ENCODE assay signal across 1 cellular context in the genomic region with DNA sequence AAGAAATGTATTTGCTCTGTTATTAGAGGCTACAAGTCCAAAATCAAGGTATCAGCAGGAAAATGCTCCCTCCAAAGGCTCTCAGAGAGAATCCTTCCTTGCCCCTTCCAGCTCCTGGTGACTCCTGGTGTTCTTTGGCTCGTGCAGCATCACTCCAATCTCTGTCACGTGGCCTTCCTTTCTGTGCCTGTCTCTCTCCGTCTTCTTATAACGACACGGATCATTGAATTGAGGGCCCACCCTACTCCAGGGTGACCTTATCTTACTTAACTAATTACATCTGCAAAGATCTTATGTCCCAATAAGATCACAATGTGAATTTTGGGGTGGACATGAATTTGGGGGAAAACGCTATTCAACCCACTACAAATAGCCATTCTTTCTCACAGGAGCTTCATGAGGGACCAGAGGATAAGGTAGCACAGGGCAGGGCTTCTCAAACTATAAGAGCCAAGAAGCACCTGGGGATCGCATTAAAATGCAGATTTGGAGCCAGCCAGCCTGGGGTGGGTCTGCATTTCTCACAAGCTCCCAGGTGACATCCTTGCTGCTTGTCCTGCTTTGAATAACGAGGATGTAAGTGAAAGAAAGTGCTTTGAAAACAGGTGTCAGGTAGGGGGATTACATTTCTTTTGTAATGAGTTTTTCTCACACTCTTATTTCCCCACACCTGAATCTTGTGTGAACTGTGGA.
TF ChIP-seq lines count a peak whose summit lies in the region.

No MANE protein-coding gene starts in this region.

TF ChIP-seq in GM23338, 12 proteins besides CTCF, POLR2A, EP300 and RAD21 (continued from another document):
- TF ChIP-seq, protein P1, sequence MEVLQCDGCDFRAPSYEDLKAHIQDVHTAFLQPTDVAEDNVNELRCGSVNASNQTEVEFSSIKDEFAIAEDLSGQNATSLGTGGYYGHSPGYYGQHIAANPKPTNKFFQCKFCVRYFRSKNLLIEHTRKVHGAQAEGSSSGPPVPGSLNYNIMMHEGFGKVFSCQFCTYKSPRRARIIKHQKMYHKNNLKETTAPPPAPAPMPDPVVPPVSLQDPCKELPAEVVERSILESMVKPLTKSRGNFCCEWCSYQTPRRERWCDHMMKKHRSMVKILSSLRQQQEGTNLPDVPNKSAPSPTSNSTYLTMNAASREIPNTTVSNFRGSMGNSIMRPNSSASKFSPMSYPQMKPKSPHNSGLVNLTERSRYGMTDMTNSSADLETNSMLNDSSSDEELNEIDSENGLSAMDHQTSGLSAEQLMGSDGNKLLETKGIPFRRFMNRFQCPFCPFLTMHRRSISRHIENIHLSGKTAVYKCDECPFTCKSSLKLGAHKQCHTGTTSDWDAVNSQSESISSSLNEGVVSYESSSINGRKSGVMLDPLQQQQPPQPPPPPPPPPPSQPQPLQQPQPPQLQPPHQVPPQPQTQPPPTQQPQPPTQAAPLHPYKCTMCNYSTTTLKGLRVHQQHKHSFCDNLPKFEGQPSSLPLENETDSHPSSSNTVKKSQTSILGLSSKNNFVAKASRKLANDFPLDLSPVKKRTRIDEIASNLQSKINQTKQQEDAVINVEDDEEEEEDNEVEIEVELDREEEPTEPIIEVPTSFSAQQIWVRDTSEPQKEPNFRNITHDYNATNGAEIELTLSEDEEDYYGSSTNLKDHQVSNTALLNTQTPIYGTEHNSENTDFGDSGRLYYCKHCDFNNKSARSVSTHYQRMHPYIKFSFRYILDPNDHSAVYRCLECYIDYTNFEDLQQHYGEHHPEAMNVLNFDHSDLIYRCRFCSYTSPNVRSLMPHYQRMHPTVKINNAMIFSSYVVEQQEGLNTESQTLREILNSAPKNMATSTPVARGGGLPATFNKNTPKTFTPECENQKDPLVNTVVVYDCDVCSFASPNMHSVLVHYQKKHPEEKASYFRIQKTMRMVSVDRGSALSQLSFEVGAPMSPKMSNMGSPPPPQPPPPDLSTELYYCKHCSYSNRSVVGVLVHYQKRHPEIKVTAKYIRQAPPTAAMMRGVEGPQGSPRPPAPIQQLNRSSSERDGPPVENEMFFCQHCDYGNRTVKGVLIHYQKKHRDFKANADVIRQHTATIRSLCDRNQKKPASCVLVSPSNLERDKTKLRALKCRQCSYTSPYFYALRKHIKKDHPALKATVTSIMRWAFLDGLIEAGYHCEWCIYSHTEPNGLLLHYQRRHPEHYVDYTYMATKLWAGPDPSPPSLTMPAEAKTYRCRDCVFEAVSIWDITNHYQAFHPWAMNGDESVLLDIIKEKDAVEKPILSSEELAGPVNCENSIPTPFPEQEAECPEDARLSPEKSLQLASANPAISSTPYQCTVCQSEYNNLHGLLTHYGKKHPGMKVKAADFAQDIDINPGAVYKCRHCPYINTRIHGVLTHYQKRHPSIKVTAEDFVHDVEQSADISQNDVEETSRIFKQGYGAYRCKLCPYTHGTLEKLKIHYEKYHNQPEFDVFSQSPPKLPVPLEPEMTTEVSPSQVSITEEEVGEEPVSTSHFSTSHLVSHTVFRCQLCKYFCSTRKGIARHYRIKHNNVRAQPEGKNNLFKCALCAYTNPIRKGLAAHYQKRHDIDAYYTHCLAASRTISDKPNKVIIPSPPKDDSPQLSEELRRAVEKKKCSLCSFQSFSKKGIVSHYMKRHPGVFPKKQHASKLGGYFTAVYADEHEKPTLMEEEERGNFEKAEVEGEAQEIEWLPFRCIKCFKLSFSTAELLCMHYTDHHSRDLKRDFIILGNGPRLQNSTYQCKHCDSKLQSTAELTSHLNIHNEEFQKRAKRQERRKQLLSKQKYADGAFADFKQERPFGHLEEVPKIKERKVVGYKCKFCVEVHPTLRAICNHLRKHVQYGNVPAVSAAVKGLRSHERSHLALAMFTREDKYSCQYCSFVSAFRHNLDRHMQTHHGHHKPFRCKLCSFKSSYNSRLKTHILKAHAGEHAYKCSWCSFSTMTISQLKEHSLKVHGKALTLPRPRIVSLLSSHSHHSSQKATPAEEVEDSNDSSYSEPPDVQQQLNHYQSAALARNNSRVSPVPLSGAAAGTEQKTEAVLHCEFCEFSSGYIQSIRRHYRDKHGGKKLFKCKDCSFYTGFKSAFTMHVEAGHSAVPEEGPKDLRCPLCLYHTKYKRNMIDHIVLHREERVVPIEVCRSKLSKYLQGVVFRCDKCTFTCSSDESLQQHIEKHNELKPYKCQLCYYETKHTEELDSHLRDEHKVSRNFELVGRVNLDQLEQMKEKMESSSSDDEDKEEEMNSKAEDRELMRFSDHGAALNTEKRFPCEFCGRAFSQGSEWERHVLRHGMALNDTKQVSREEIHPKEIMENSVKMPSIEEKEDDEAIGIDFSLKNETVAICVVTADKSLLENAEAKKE (CRISPR knock-in tag; IDR thresholded peaks at IDR 0.05): no peak
- TF ChIP-seq, protein P2, sequence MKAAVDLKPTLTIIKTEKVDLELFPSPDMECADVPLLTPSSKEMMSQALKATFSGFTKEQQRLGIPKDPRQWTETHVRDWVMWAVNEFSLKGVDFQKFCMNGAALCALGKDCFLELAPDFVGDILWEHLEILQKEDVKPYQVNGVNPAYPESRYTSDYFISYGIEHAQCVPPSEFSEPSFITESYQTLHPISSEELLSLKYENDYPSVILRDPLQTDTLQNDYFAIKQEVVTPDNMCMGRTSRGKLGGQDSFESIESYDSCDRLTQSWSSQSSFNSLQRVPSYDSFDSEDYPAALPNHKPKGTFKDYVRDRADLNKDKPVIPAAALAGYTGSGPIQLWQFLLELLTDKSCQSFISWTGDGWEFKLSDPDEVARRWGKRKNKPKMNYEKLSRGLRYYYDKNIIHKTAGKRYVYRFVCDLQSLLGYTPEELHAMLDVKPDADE (IDR thresholded peaks at IDR 0.05): no peak
- TF ChIP-seq STAT1 (IDR thresholded peaks at IDR 0.05; ENCODE audit: unreplicated experiment): no peak
- no peak for TF ChIP-seq CREB1 (CRISPR knock-in tag; IDR thresholded peaks at IDR 0.05; ENCODE audit: low read depth)
- TF ChIP-seq ZNF114 (CRISPR knock-in tag; IDR thresholded peaks at IDR 0.05): no peak
- no peak for TF ChIP-seq EZH2phosphoT487 (IDR thresholded peaks at IDR 0.05; ENCODE audit: unreplicated experiment)
- no peak for TF ChIP-seq EZH2 (IDR thresholded peaks at IDR 0.05; ENCODE audit: low read depth, unreplicated experiment)
- TF ChIP-seq POLR2AphosphoS5 (IDR thresholded peaks at IDR 0.05; ENCODE audit: low read depth): no peak
